ENCODE assay signal across 2 cellular contexts in genomic region chrX:154399527-154400368, GRCh38.
A peak's percentile ranks its signal among the peaks of the same experiment; 100 is the strongest.
TF ChIP-seq lines count a peak whose summit lies in the region.

No MANE protein-coding gene starts in this region.

TF ChIP-seq in A549, 52 proteins besides CTCF, POLR2A, EP300 and RAD21:
- TF ChIP-seq TFCP2L1 (CRISPR knock-in tag; IDR thresholded peaks at IDR 0.05) (peak; percentile 53), ZSCAN20 (CRISPR knock-in tag; IDR thresholded peaks at IDR 0.05) (no peak), MAZ (IDR thresholded peaks at IDR 0.05; ENCODE audit: borderline replicate concordance, low read depth, low read length) (no peak), RARB (CRISPR knock-in tag; IDR thresholded peaks at IDR 0.05) (peak; percentile 62; the same call in 1 of the 2 replicates)

TF ChIP-seq in IMR-90, 13 proteins besides CTCF, POLR2A, EP300 and RAD21:
- TF ChIP-seq CHD1 (IDR thresholded peaks at IDR 0.05; ENCODE audit: low read depth, low read length) (peak; percentile 36; the same call in 1 of the 2 replicates), RFX5 (IDR thresholded peaks at IDR 0.05; ENCODE audit: low read depth, low read length) (no peak)
